ENCODE assay signal across 1 cellular context in genomic region chr10:84333864-84334451, GRCh38.
TF ChIP-seq lines count a peak whose summit lies in the region.

No MANE protein-coding gene starts in this region.

TF ChIP-seq in K562, 482 proteins besides CTCF, POLR2A, EP300 and RAD21 (continued from another document and continues in another):
- no peak for TF ChIP-seq RERE (CRISPR knock-in tag; IDR thresholded peaks at IDR 0.05; ENCODE audit: borderline replicate concordance)
- peak; percentile 74 for TF ChIP-seq NCOR1 (IDR thresholded peaks at IDR 0.05)
- no peak for TF ChIP-seq NR0B1 (IDR thresholded peaks at IDR 0.05; ENCODE audit: partially characterized antibody)
- no peak for TF ChIP-seq ZNF778 (CRISPR knock-in tag; IDR thresholded peaks at IDR 0.05)
- no peak for TF ChIP-seq ZNF431 (CRISPR knock-in tag; IDR thresholded peaks at IDR 0.05)
- TF ChIP-seq TCF3 (CRISPR knock-in tag; IDR thresholded peaks at IDR 0.05), result peak; percentile 85
- no peak for TF ChIP-seq GATAD2A (IDR thresholded peaks at IDR 0.05)
- TF ChIP-seq EGR1 (conservative IDR thresholded peaks at IDR 0.05), result peak; percentile 85
- no peak for TF ChIP-seq ZNF134 (CRISPR knock-in tag; conservative IDR thresholded peaks at IDR 0.05)
- TF ChIP-seq CCNT2 (IDR thresholded peaks at IDR 0.05; ENCODE audit: borderline replicate concordance, extremely low read depth, insufficient read length, low read depth, low read length), result no peak
- no peak for TF ChIP-seq PHF21A (IDR thresholded peaks at IDR 0.05; ENCODE audit: borderline replicate concordance, low read depth)
- no peak for TF ChIP-seq MXI1 (IDR thresholded peaks at IDR 0.05; ENCODE audit: low read depth, low read length)
- TF ChIP-seq MAFF (IDR thresholded peaks at IDR 0.05; ENCODE audit: low read length), result no peak
- TF ChIP-seq SMARCA5 (IDR thresholded peaks at IDR 0.05), result no peak
- 0 out of 2 replicates have a peak, but pooled peaks have one; percentile 37 for TF ChIP-seq MEF2A (IDR thresholded peaks at IDR 0.05; ENCODE audit: control insufficient read depth, low read depth, low read length)
- TF ChIP-seq CBFA2T2 (conservative IDR thresholded peaks at IDR 0.05), result peak; percentile 74
- TF ChIP-seq OTX1 (CRISPR knock-in tag; IDR thresholded peaks at IDR 0.05), result no peak
- no peak for TF ChIP-seq ARNT (IDR thresholded peaks at IDR 0.05)
- peak; percentile 85 for TF ChIP-seq MEIS2 (IDR thresholded peaks at IDR 0.05; ENCODE audit: partially characterized antibody)
- TF ChIP-seq CTCFL (IDR thresholded peaks at IDR 0.05; ENCODE audit: borderline replicate concordance, insufficient read depth, low read depth, low read length, poor library complexity, severe bottlenecking), result no peak
- no peak for TF ChIP-seq ZNF695 (CRISPR knock-in tag; IDR thresholded peaks at IDR 0.05)
- no peak for TF ChIP-seq BHLHE40 (IDR thresholded peaks at IDR 0.05; ENCODE audit: low read length)
- no peak for TF ChIP-seq ELF2 (CRISPR knock-in tag; IDR thresholded peaks at IDR 0.05)
- peak; percentile 71 to 74 for TF ChIP-seq KDM1A (IDR thresholded peaks at IDR 0.05)
- TF ChIP-seq RUNX1 (IDR thresholded peaks at IDR 0.05; ENCODE audit: low read depth), result no peak
- TF ChIP-seq BRCA1 (IDR thresholded peaks at IDR 0.05), result no peak
- TF ChIP-seq BRCA1 (CRISPR knock-in tag; IDR thresholded peaks at IDR 0.05), result no peak
- TF ChIP-seq CBFB (CRISPR knock-in tag; IDR thresholded peaks at IDR 0.05), result no peak
- TF ChIP-seq ARID1B (IDR thresholded peaks at IDR 0.05), result peak; percentile 74
- TF ChIP-seq ARID3A (IDR thresholded peaks at IDR 0.05; ENCODE audit: borderline replicate concordance, low read depth, low read length), result no peak
- no peak for TF ChIP-seq HDGF (IDR thresholded peaks at IDR 0.05)
- peak; percentile 75 for TF ChIP-seq PKNOX1 (IDR thresholded peaks at IDR 0.05)
- TF ChIP-seq ZNF699 (CRISPR knock-in tag; IDR thresholded peaks at IDR 0.05; ENCODE audit: insufficient replicate concordance), result no peak
- peak; percentile 50; the same call in 1 of the 2 replicates for TF ChIP-seq TAL1 (IDR thresholded peaks at IDR 0.05)
- TF ChIP-seq ZNF507 (tag; conservative IDR thresholded peaks at IDR 0.05), result no peak
- TF ChIP-seq SLC30A9 (CRISPR knock-in tag; IDR thresholded peaks at IDR 0.05), result no peak
- TF ChIP-seq CREB1 (IDR thresholded peaks at IDR 0.05), result no peak; the same call in 1 of the 2 replicates
- no peak for TF ChIP-seq CREB1 (CRISPR knock-in tag; IDR thresholded peaks at IDR 0.05)
- TF ChIP-seq MCM5 (IDR thresholded peaks at IDR 0.05; ENCODE audit: low read depth), result no peak
- no peak for TF ChIP-seq TOE1 (IDR thresholded peaks at IDR 0.05; ENCODE audit: borderline replicate concordance)
- TF ChIP-seq TOE1 (CRISPR knock-in tag; IDR thresholded peaks at IDR 0.05; ENCODE audit: borderline replicate concordance, low read depth), result no peak
- no peak for TF ChIP-seq KLF16 (IDR thresholded peaks at IDR 0.05)
- peak; percentile 89 for TF ChIP-seq CBFA2T3 (IDR thresholded peaks at IDR 0.05)
- TF ChIP-seq TGIF2 (CRISPR knock-in tag; IDR thresholded peaks at IDR 0.05), result no peak
- 0 out of 2 replicates have a peak, but pooled peaks have one; percentile 11 for TF ChIP-seq JUND (IDR thresholded peaks at IDR 0.05; ENCODE audit: borderline replicate concordance, low read depth, low read length)
- no peak for TF ChIP-seq JUND (tag; IDR thresholded peaks at IDR 0.05; ENCODE audit: borderline replicate concordance, low read depth, low read length)
- no peak for TF ChIP-seq ZNF280B (CRISPR knock-in tag; IDR thresholded peaks at IDR 0.05)
- TF ChIP-seq POLR2AphosphoS5 (IDR thresholded peaks at IDR 0.05; ENCODE audit: control insufficient read depth, insufficient read depth, low read depth, low read length), result 0 out of 2 replicates have a peak, but pooled peaks have one; percentile 29
- TF ChIP-seq DPF2 (IDR thresholded peaks at IDR 0.05), result peak; percentile 31; the same call in 1 of the 2 replicates
- TF ChIP-seq TFE3 (CRISPR knock-in tag; IDR thresholded peaks at IDR 0.05), result no peak
- no peak for TF ChIP-seq GTF2B (IDR thresholded peaks at IDR 0.05; ENCODE audit: extremely low read depth, insufficient read length)
- TF ChIP-seq RCOR1 (IDR thresholded peaks at IDR 0.05; ENCODE audit: borderline replicate concordance in 1 of 2, low read depth in 2 of 2, low read length in 2 of 2), result 0 out of 4 replicates have a peak, but pooled peaks of 1 of the 2 experiments have one; percentile 11
- no peak for TF ChIP-seq ZNF512 (tag; IDR thresholded peaks at IDR 0.05)
- peak; percentile 38; the same call in 1 of the 2 replicates for TF ChIP-seq LCOR (CRISPR knock-in tag; IDR thresholded peaks at IDR 0.05)
- TF ChIP-seq RBM25 (IDR thresholded peaks at IDR 0.05; ENCODE audit: low read depth, low read length, severe bottlenecking), result peak; percentile 41
- peak; percentile 21; the same call in 1 of the 2 replicates for TF ChIP-seq TEAD4 (IDR thresholded peaks at IDR 0.05; ENCODE audit: low read length)
- TF ChIP-seq TEAD4 (CRISPR knock-in tag; IDR thresholded peaks at IDR 0.05; ENCODE audit: borderline replicate concordance), result no peak
